Comparison of ENCODE assay signal across 13 cellular contexts in the genomic region with DNA sequence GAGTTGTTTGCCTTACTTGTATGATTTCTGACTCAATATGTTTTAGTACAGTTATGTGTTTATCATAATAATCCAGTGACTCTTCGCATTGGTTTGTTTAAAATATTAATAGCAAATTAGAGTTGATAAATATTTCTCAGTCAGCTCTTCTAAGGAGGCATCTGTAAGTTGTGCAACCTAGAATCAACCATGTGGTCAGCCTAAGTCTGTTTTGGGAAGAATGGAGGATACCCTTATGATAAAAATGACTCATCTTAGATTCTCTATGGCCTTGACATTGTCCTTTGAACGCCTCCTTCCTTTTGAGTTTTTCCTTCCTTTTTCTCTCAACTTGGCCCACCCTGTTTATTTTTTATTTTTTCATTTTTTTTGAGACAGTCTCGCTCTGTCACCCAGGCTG.
"Had no signal": no experiment of that assay in that cellular context is flagged by ENCODE, and none has a peak within 500 bp of the region (broad histone marks: within the 10 kb centered on the region; RNA-seq: fewer than 3 reads in every experiment).

No MANE protein-coding gene starts in this region.

- H3K4me3 ChIP-seq: ascending aorta, coronary artery, lung had no signal

- ATAC-seq: activated T-cell treated with anti-CD3 and anti-CD28 coated beads, Interleukin-2, amount 50 U/mL, for 72 hours; left cardiac atrium had no signal

- H3K4me1 ChIP-seq: ascending aorta, parathyroid adenoma had no signal

- DNase-seq: activated CD4-positive, alpha-beta memory T cell treated with anti-CD3 and anti-CD28 coated beads for 36 hours; activated CD4-positive, CD25-positive, alpha-beta regulatory T cell treated with anti-CD3 and anti-CD28 coated beads, Interleukin-2, amount 50 U/mL, for 72 hours; activated naive CD4-positive, alpha-beta T cell; activated T-cell treated with anti-CD3 and anti-CD28 coated beads, Interleukin-2, amount 50 U/mL, for 72 hours; effector CD8-positive, alpha-beta T cell; immature natural killer cell; left cardiac atrium; midbrain; stimulated activated CD4-positive, alpha-beta T cell treated with anti-CD3 and anti-CD28 coated beads, Interleukin-4, amount 100 ng/mL, for 1 hour had no signal

- H3K27me3 ChIP-seq: ascending aorta had no signal

- H3K9me3 ChIP-seq: ascending aorta had no signal

- H3K27ac ChIP-seq: ascending aorta, coronary artery, parathyroid adenoma had no signal
